In the genomic region with DNA sequence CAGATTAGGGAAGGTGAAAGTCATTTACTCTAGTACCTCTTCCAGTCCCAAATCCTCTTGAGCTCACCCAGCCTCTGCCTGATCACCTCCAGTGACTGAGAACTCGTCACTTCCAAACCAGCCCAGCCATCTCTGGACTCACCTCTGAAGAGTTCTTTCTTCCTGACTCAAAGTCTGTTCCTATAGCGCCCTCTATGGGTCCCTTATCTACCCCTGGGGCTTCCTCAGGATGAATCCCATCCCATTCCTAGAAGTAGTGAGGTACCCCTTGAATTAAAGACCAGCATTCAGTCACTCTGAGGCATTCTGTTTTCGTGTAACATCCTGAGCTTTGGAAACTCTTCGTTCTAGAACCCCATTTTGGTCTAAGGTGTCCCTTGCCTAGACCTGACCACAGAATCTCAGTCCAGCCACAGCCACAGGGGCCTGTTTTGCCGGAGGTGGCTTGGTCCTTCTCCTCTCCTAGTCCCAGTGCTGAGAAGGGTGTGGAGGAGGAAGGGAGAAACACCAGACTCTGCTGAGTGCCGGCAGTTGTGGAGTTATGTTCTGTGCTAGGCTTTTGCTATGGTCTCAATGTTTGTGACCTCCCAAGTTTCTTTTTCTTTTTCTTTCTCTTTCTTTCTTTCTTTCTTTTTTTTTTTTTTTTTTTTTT, we compare ENCODE assay signal across 9 cellular contexts. TPM values are rescaled to one million over a fixed set of nuclear protein-coding genes. Genes with fewer than 3 reads are reported as not detected.
DNase-seq lines count a peak whose midpoint lies in the region; ATAC-seq and TF ChIP-seq lines count a peak whose summit lies in the region.
"Had no signal": no experiment of that assay in that cellular context is flagged by ENCODE, and none has a peak within 500 bp of the region (broad histone marks: within the 10 kb centered on the region; RNA-seq: fewer than 3 reads in every experiment).

No MANE protein-coding gene starts in this region.

- ATAC-seq in GM19397 (IDR thresholded peaks at IDR 0.05; ENCODE audit: unreplicated experiment) (no peak), GM18502 (IDR thresholded peaks at IDR 0.05; ENCODE audit: poor library complexity, unreplicated experiment) (no peak)

- peak overlapping the region; percentile 72; the same call in 1 of the 2 replicates for H3K4me3 ChIP-seq in BE2C (ENCODE audit: low read depth, low read length)
- no peak overlapping the region for H3K4me3 ChIP-seq in H7 (ENCODE audit: insufficient read depth, low read depth, low read length)
- H3K4me3 ChIP-seq in testis, result no peak overlapping the region

- TF ChIP-seq CTCF in BE2C (IDR thresholded peaks at IDR 0.05; ENCODE audit: low read depth, low read length) (peak; percentile 91), testis (IDR thresholded peaks at IDR 0.05) (peak in 1 of 3 experiments; percentile 14)

- 55 to 66% methylated on average over 4 to 6 of the region's 6 CpGs for WGBS in testis, 2 donors

- no peaks in the 10 kb centered on the region for H3K36me3 ChIP-seq in BE2C
- H3K36me3 ChIP-seq in H7 (replicated peaks; ENCODE audit: control insufficient read depth, insufficient read depth, low read length), result no peaks in the 10 kb centered on the region
- H3K36me3 ChIP-seq in testis (ENCODE audit: low read depth, missing control alignments), result no peaks in the 10 kb centered on the region

- TF ChIP-seq POLR2A in testis (IDR thresholded peaks at IDR 0.05), result no peak

- no peaks in the 10 kb centered on the region for H3K9me3 ChIP-seq in BE2C
- no peaks in the 10 kb centered on the region for H3K9me3 ChIP-seq in testis

- H3K4me1 ChIP-seq in BE2C (peaks cover 8% of the 10 kb centered on the region; the same call in 1 of the 2 replicates), testis (no peaks in the 10 kb centered on the region)

- no peak overlapping the region for H3K27ac ChIP-seq in testis

- intact Hi-C loops in testis (cut with DNase I; ENCODE audit: low total_unique reads), result loop anchor here (10.0 kb wide), 1 partner anchor 521 kb away; no protein-coding TSS in a partner anchor

- DNase-seq in BE2C, result peak; percentile 80
- DNase-seq in H7, result peak; percentile 86
- DNase-seq in NCI-H510A (lab: John Stamatoyannopoulos, UW), result peak; percentile 28
- DNase-seq in dermis blood vessel endothelial cell, result peak; percentile 64
- peak; percentile 46 for DNase-seq in testis
- no peak for DNase-seq in kidney glomerular epithelial cell (lab: John Stamatoyannopoulos, UW)

- H3K27me3 ChIP-seq in BE2C (no peaks in the 10 kb centered on the region), H7 (ENCODE audit: control insufficient read depth, insufficient read depth, low read length) (no peaks in the 10 kb centered on the region), testis (no peaks in the 10 kb centered on the region)

RNA-seq across cellular contexts. Expression of a gene that starts 32.7 kb away (rescaled TPM):
- 30.4 TPM for polyA plus RNA-seq in BE2C (2012; ENCODE audit: insufficient read depth, insufficient read length, low read depth)
- total RNA-seq in H7 (2014; rRNA removed; shearing (Covaris generic)), result 1.7 and 3.0 TPM in 2 replicates
- total RNA-seq in dermis blood vessel endothelial cell (not detected in 2 replicates), testis (under 1 TPM; 0.19 to 0.47 TPM)
- 0.20 TPM for polyA plus RNA-seq in testis (ENCODE audit: insufficient read depth, low read depth, low replicate concordance)
- polyA plus RNA-seq: esophagus had no signal

RNA-seq across cellular contexts. Expression of a gene that starts 35.1 kb away (rescaled TPM):
- not detected for polyA plus RNA-seq in BE2C (2012; ENCODE audit: insufficient read depth, insufficient read length, low read depth)
- 0.07 and 0.80 TPM in 2 replicates for total RNA-seq in H7 (2014; rRNA removed; shearing (Covaris generic))
- total RNA-seq in dermis blood vessel endothelial cell (0.09 TPM in 1 of 2 replicates, not detected in the other), testis (1 to 10 TPM; 1.1 to 3.2 TPM)
- polyA plus RNA-seq in testis (ENCODE audit: insufficient read depth, low read depth, low replicate concordance), result 1.1 TPM
